ENCODE assay signal across 1 cellular context in the genomic region with DNA sequence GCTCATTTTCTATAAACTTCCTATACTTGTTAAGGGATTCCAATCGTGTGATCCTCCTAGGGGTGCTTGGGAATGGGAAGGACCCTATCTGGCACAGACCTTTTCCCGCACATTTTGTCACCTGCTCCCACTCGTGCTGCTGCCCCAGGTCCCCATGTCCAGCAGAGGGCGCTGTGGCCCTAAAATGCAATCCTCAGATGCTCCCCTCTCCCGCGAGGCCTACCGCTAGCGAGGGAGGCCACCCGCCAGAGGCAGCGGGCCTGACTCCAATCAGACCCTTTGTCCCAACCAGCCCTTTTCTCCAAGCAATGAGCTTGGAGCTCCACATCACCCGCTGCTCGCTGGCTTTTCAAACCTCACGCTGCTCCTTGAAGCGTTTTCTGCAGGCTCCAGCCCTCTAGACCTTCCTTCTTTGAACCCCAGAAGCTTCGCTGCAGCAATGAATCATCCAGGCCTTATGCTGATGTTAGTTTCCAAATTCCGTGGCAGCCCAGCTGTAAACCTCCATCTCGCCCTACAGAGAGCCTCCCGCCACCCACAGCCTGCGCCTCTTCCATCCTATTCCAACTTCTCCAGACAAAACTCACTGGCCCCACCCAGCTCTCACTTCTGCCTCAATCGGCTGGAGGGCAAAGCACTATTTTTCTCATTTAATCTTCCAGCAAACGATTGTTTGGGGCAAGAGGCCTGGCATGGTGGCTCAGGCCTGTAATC.
TF ChIP-seq lines count a peak whose summit lies in the region.

No MANE protein-coding gene starts in this region.

TF ChIP-seq in WTC11, 78 proteins besides CTCF, POLR2A, EP300 and RAD21 (continued from another document):
- TF ChIP-seq, protein P1, sequence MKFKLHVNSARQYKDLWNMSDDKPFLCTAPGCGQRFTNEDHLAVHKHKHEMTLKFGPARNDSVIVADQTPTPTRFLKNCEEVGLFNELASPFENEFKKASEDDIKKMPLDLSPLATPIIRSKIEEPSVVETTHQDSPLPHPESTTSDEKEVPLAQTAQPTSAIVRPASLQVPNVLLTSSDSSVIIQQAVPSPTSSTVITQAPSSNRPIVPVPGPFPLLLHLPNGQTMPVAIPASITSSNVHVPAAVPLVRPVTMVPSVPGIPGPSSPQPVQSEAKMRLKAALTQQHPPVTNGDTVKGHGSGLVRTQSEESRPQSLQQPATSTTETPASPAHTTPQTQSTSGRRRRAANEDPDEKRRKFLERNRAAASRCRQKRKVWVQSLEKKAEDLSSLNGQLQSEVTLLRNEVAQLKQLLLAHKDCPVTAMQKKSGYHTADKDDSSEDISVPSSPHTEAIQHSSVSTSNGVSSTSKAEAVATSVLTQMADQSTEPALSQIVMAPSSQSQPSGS (CRISPR knock-in tag; IDR thresholded peaks at IDR 0.05; ENCODE audit: borderline replicate concordance, low read depth) = no peak
- TF ChIP-seq, protein P2, sequence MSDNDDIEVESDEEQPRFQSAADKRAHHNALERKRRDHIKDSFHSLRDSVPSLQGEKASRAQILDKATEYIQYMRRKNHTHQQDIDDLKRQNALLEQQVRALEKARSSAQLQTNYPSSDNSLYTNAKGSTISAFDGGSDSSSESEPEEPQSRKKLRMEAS (CRISPR knock-in tag; IDR thresholded peaks at IDR 0.05) = peak; percentile 66; the same call in 1 of the 2 replicates
- TF ChIP-seq ZNF232 (CRISPR knock-in tag; IDR thresholded peaks at IDR 0.05) = 0 out of 2 replicates have a peak, but pooled peaks have one; percentile 20
- TF ChIP-seq ETV6 (CRISPR knock-in tag; IDR thresholded peaks at IDR 0.05) = peak; percentile 89; the same call in 1 of the 2 replicates
- TF ChIP-seq, protein P3, sequence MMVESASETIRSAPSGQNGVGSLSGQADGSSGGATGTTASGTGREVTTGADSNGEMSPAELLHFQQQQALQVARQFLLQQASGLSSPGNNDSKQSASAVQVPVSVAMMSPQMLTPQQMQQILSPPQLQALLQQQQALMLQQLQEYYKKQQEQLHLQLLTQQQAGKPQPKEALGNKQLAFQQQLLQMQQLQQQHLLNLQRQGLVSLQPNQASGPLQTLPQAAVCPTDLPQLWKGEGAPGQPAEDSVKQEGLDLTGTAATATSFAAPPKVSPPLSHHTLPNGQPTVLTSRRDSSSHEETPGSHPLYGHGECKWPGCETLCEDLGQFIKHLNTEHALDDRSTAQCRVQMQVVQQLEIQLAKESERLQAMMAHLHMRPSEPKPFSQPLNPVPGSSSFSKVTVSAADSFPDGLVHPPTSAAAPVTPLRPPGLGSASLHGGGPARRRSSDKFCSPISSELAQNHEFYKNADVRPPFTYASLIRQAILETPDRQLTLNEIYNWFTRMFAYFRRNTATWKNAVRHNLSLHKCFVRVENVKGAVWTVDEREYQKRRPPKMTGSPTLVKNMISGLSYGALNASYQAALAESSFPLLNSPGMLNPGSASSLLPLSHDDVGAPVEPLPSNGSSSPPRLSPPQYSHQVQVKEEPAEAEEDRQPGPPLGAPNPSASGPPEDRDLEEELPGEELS (CRISPR knock-in tag; IDR thresholded peaks at IDR 0.05) = peak; percentile 11; the same call in 1 of the 2 replicates
